In the genomic region with DNA sequence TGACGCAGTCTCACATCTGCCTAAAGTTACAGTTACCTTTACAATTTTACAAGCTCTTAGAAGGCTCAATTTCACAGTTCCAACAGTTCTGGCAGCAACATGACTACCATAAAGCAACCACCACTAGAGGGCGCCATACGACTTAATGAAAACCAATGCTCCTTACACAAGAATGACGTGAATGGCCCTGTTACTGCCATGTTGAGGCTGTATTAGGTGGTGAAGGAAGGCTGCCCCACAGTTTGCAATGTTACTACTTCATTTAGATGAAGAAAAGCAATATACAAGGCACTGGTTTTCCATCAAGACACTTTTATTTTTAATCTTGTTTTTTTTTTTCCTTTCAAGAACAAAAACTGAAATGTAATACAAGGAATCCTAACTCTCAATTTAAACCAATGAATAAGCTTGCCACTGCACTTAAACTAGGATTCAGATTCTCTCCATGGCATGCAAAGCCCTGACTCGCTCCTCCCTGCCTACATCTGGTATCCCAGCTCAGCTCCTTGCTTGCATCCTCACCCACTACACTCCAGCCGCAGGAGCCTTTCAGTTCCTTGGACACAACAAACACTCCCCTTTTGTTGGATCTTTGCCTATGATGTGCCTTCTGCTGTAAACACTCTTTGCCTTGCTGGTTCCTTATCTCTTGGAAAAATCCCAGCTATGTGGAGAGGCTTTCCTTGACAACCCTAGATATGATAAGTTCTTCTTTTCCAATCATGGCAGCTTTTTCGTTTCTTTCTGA, we compare ENCODE assay signal across 8 cellular contexts.
DNase-seq lines count a peak whose midpoint lies in the region; ATAC-seq and TF ChIP-seq lines count a peak whose summit lies in the region.

No MANE protein-coding gene starts in this region.

- peak; percentile 93 for TF ChIP-seq CTCF in epithelial cell of esophagus (IDR thresholded peaks at IDR 0.05; ENCODE audit: insufficient read depth, low read depth, low read length, missing control alignments)

- ATAC-seq in GM21367 (IDR thresholded peaks at IDR 0.05; ENCODE audit: unreplicated experiment): peak; percentile 98

- H3K4me3 ChIP-seq in epithelial cell of esophagus (ENCODE audit: low read length): no peak overlapping the region

- DNase-seq in DMS 273 (lab: John Stamatoyannopoulos, UW; ENCODE audit: unreplicated experiment): peak; percentile 88
- DNase-seq in HPDE6-E6E7 (ENCODE audit: extremely low spot score): peak; percentile 1
- DNase-seq in NOMO-1 (lab: John Stamatoyannopoulos, UW; ENCODE audit: unreplicated experiment in 2 of 2): peak; percentile 46 to 77
- peak; percentile 44 to 45 for DNase-seq in activated CD8-positive, alpha-beta memory T cell treated with anti-CD3 and anti-CD28 coated beads for 4 hours (ENCODE audit: low read depth in 2 of 2)
- peak; percentile 90 for DNase-seq in epithelial cell of esophagus (ENCODE audit: low read depth)
- peak; percentile 78 for DNase-seq in myocyte (ENCODE audit: low read depth)
- peak; percentile 8 to 53 for DNase-seq in stimulated activated CD8-positive, alpha-beta memory T cell treated with anti-CD3 and anti-CD28 coated beads, Interleukin-7, amount 100 ng/mL, for 4 hours (ENCODE audit: low read depth in 2 of 2)

Comparison
In these comparisons a context has a peak if more than half of its experiments do, and no peak if none do; other contexts are left out.
1. DNase-seq: peak in every context shown above with its lines; median percentile 90 in epithelial cell of esophagus; 88 in DMS 273; 78 in myocyte; 62 in NOMO-1; 44 in activated CD8-positive, alpha-beta memory T cell treated with anti-CD3 and anti-CD28 coated beads for 4 hours; 30 in stimulated activated CD8-positive, alpha-beta memory T cell treated with anti-CD3 and anti-CD28 coated beads, Interleukin-7, amount 100 ng/mL, for 4 hours; 1 in HPDE6-E6E7.